In genomic region chr15:67746022-67746421, GRCh38 we compare ENCODE assay signal across 10 cellular contexts.
DNase-seq lines count a peak whose midpoint lies in the region; ATAC-seq and TF ChIP-seq lines count a peak whose summit lies in the region.
"Had no signal": no experiment of that assay in that cellular context is flagged by ENCODE, and none has a peak within 500 bp of the region (broad histone marks: within the 10 kb centered on the region; RNA-seq: fewer than 3 reads in every experiment).

No MANE protein-coding gene starts in this region.

- intact Hi-C loops in CD4-positive, alpha-beta T cell (cut with DNase I, micrococcal nuclease), result no loop called here

- H3K27ac Mint-ChIP-seq in CD4-positive, alpha-beta T cell, result peak overlapping the region; percentile 45
- H3K27ac Mint-ChIP-seq in activated naive CD8-positive, alpha-beta T cell treated with anti-CD3 and anti-CD28 coated beads, Interleukin-2, amount 10 ng/mL, durations not matched to agents 7 days and 5 days, result peak overlapping the region; percentile 58

- H3K27me3 ChIP-seq in CD4-positive, alpha-beta T cell (ENCODE audit: control insufficient read depth, insufficient read depth, low read length), result no peaks in the 10 kb centered on the region
- H3K27me3 ChIP-seq in HUES6 (ENCODE audit: control insufficient read depth, insufficient read depth, low read length), result no peaks in the 10 kb centered on the region
- H3K27me3 ChIP-seq in mucosa of stomach (ENCODE audit: control insufficient read depth, insufficient read depth, low read length), result no peaks in the 10 kb centered on the region
- H3K27me3 ChIP-seq: dorsolateral prefrontal cortex had no signal

- POLR2A ChIA-PET in CD4-positive, alpha-beta T cell (lab: Charles Lee), result interaction anchor here (0.6 to 3.3 kb wide), 3 partner anchors 9 to 310 kb away, joined by 3 to 18 read pairs (median 3); no protein-coding TSS in a partner anchor
- POLR2A ChIA-PET in activated naive CD8-positive, alpha-beta T cell treated with anti-CD3 and anti-CD28 coated beads, Interleukin-2, amount 10 ng/mL, durations not matched to agents 7 days and 5 days (lab: Charles Lee), result no interaction called here
- POLR2A ChIA-PET in HEK293T (lab: Yijun Ruan, JAX), result no interaction called here

- H3K4me1 ChIP-seq in HUES6 (ENCODE audit: control insufficient read depth, insufficient read depth, low read length), result peaks cover 33% of the 10 kb centered on the region
- peaks cover 4% of the 10 kb centered on the region for H3K4me1 ChIP-seq in mucosa of stomach (ENCODE audit: control insufficient read depth, insufficient read depth, low read length)

- TF ChIP-seq CTCF in CD4-positive, alpha-beta T cell (IDR thresholded peaks at IDR 0.05), result no peak

- no peaks in the 10 kb centered on the region for H3K9me3 ChIP-seq in CD4-positive, alpha-beta T cell (ENCODE audit: control insufficient read depth, low read length)
- H3K9me3 ChIP-seq in HUES6 (ENCODE audit: control insufficient read depth, insufficient read depth, low read depth, low read length), result no peaks in the 10 kb centered on the region
- H3K9me3 ChIP-seq in mucosa of stomach (ENCODE audit: control insufficient read depth, low read length), result no peaks in the 10 kb centered on the region

- H3K36me3 ChIP-seq in HUES6 (ENCODE audit: control insufficient read depth, insufficient read depth, low read length) (no peaks in the 10 kb centered on the region), mucosa of stomach (ENCODE audit: control insufficient read depth, insufficient read depth, low read length) (no peaks in the 10 kb centered on the region)

- H3K27ac ChIP-seq in CD4-positive, alpha-beta T cell (ENCODE audit: low read depth, low read length), result no peak overlapping the region
- H3K27ac ChIP-seq in HUES6 (ENCODE audit: low read depth, low read length), result peak overlapping the region; percentile 62; the same call in 1 of the 2 replicates
- H3K27ac ChIP-seq: dorsolateral prefrontal cortex had no signal

- H3K9ac ChIP-seq in HUES6 (ENCODE audit: low read length), result no peak overlapping the region
- peak overlapping the region; percentile 23 for H3K9ac ChIP-seq in mucosa of stomach (ENCODE audit: low read length)

- H3K4me3 Mint-ChIP-seq in CD4-positive, alpha-beta T cell, result peak overlapping the region; percentile 52
- H3K4me3 Mint-ChIP-seq in activated naive CD8-positive, alpha-beta T cell treated with anti-CD3 and anti-CD28 coated beads, Interleukin-2, amount 10 ng/mL, durations not matched to agents 7 days and 5 days, result peak overlapping the region; percentile 58

- no peaks in the 10 kb centered on the region for H3K27me3 Mint-ChIP-seq in CD4-positive, alpha-beta T cell
- no peaks in the 10 kb centered on the region for H3K27me3 Mint-ChIP-seq in activated naive CD8-positive, alpha-beta T cell treated with anti-CD3 and anti-CD28 coated beads, Interleukin-2, amount 10 ng/mL, durations not matched to agents 7 days and 5 days

- H3K36me3 Mint-ChIP-seq in CD4-positive, alpha-beta T cell (ENCODE audit: low read depth), result no peaks in the 10 kb centered on the region
- peaks cover 15% of the 10 kb centered on the region for H3K36me3 Mint-ChIP-seq in activated naive CD8-positive, alpha-beta T cell treated with anti-CD3 and anti-CD28 coated beads, Interleukin-2, amount 10 ng/mL, durations not matched to agents 7 days and 5 days

- no peak overlapping the region for H3K4me3 ChIP-seq in HUES6 (ENCODE audit: low read depth, low read length)
- H3K4me3 ChIP-seq in mucosa of stomach (ENCODE audit: low read length), result no peak overlapping the region
- H3K4me3 ChIP-seq: dorsolateral prefrontal cortex had no signal

- no peak for DNase-seq in CD4-positive, alpha-beta T cell
- no peak for DNase-seq in activated naive CD8-positive, alpha-beta T cell treated with anti-CD3 and anti-CD28 coated beads, Interleukin-2, amount 10 ng/mL, durations not matched to agents 7 days and 5 days
- DNase-seq in NK-92 (lab: John Stamatoyannopoulos, UW; ENCODE audit: unreplicated experiment) (no peak), HEK293T (ENCODE audit: extremely low spot score) (no peak)
- DNase-seq: dorsolateral prefrontal cortex, NCI-H2171, SW 1271 had no signal

- H3K4me1 Mint-ChIP-seq in CD4-positive, alpha-beta T cell (ENCODE audit: low read depth), result peaks cover 70% of the 10 kb centered on the region
- peaks cover 38% of the 10 kb centered on the region for H3K4me1 Mint-ChIP-seq in activated naive CD8-positive, alpha-beta T cell treated with anti-CD3 and anti-CD28 coated beads, Interleukin-2, amount 10 ng/mL, durations not matched to agents 7 days and 5 days

- ATAC-seq in CD4-positive, alpha-beta T cell (ENCODE audit: poor library complexity), result no peak
- no peak for ATAC-seq in activated naive CD8-positive, alpha-beta T cell treated with anti-CD3 and anti-CD28 coated beads, Interleukin-2, amount 10 ng/mL, durations not matched to agents 7 days and 5 days (ENCODE audit: low read depth)
- ATAC-seq in GM21737 (IDR thresholded peaks at IDR 0.05; ENCODE audit: unreplicated experiment), result no peak

- CTCF ChIA-PET in CD4-positive, alpha-beta T cell (lab: Charles Lee), result interaction anchor here (1.3 kb wide), 1 partner anchor 10 kb away, joined by 3 read pairs; no protein-coding TSS in a partner anchor
- CTCF ChIA-PET in HEK293T (lab: Yijun Ruan, JAX), result no interaction called here

- H3K9me3 Mint-ChIP-seq in CD4-positive, alpha-beta T cell, result no peaks in the 10 kb centered on the region
- no peaks in the 10 kb centered on the region for H3K9me3 Mint-ChIP-seq in activated naive CD8-positive, alpha-beta T cell treated with anti-CD3 and anti-CD28 coated beads, Interleukin-2, amount 10 ng/mL, durations not matched to agents 7 days and 5 days

TF ChIP-seq in HEK293T, 16 proteins besides CTCF, POLR2A, EP300 and RAD21:
- no peak for TF ChIP-seq ZNF384 (IDR thresholded peaks at IDR 0.05)
- no peak for TF ChIP-seq FOXK2 (IDR thresholded peaks at IDR 0.05)
- no peak for TF ChIP-seq CTBP1 (IDR thresholded peaks at IDR 0.05; ENCODE audit: borderline replicate concordance)
- no peak for TF ChIP-seq BHLHE40 (IDR thresholded peaks at IDR 0.05; ENCODE audit: borderline replicate concordance)
- no peak for TF ChIP-seq NFRKB (IDR thresholded peaks at IDR 0.05)
- TF ChIP-seq HDGF (IDR thresholded peaks at IDR 0.05; ENCODE audit: borderline replicate concordance), result no peak
- no peak for TF ChIP-seq FOXM1 (IDR thresholded peaks at IDR 0.05; ENCODE audit: borderline replicate concordance)
